In genomic region chr1:243528459-243529120, GRCh38 we compare ENCODE assay signal across 23 cellular contexts.
"Had no signal": no experiment of that assay in that cellular context is flagged by ENCODE, and none has a peak within 500 bp of the region (broad histone marks: within the 10 kb centered on the region; RNA-seq: fewer than 3 reads in every experiment).

No MANE protein-coding gene starts in this region.

- H3K4me3 ChIP-seq: heart right ventricle, mucosa of descending colon, neural progenitor cell, ovary, right atrium auricular region, sigmoid colon, skin epidermis, tibial artery, upper lobe of left lung, uterus had no signal

- H3K4me2 ChIP-seq: neural progenitor cell had no signal

- H3K27ac ChIP-seq: heart right ventricle, neural progenitor cell, ovary, right atrium auricular region, sigmoid colon, skin epidermis, tibial artery, upper lobe of left lung, uterus had no signal

- ATAC-seq: esophagus mucosa; heart right ventricle; mucosa of descending colon; naive thymus-derived CD8-positive, alpha-beta T cell; stimulated activated memory B cell treated with anti-CD40 and anti-IgM and Interleukin-4, amounts not matched to agents 10 μg/mL and 1 μg/mL and 100 μg/mL, for 72 hours had no signal

- H3K9me3 ChIP-seq: mucosa of descending colon, ovary, right atrium auricular region, sigmoid colon, tibial artery, upper lobe of left lung, uterus had no signal

- H3K27me3 ChIP-seq: heart right ventricle, neural progenitor cell, ovary, right atrium auricular region, sigmoid colon, tibial artery, upper lobe of left lung, uterus had no signal

- H2AFZ ChIP-seq: neural progenitor cell had no signal

- H3K4me1 ChIP-seq: heart right ventricle, neural progenitor cell, right atrium auricular region, upper lobe of left lung, uterus had no signal

- DNase-seq: effector memory CD4-positive, alpha-beta T cell; heart right ventricle; hypothalamus; kidney glomerular epithelial cell; mammary epithelial cell; mucosa of descending colon; naive thymus-derived CD8-positive, alpha-beta T cell; nucleus accumbens; ovary; sigmoid colon; stimulated activated CD4-positive, alpha-beta T cell treated with anti-CD3 and anti-CD28 coated beads, Interleukin-2, amount 100 ng/mL, for 48 hours; stimulated activated CD8-positive, alpha-beta memory T cell treated with anti-CD3 and anti-CD28 coated beads, Interleukin-4, amount 100 ng/mL, for 48 hours; tibial artery; upper lobe of left lung; uterus had no signal

- H3K36me3 ChIP-seq: neural progenitor cell, ovary, right atrium auricular region, sigmoid colon, upper lobe of left lung, uterus had no signal

- FAIRE-seq: endometrium, frontal cortex, islet of Langerhans had no signal

- H3K9ac ChIP-seq: neural progenitor cell had no signal
